ENCODE assay signal across 8 cellular contexts in genomic region chr20:29445050-29445907, GRCh38.
DNase-seq lines count a peak whose midpoint lies in the region; ATAC-seq and TF ChIP-seq lines count a peak whose summit lies in the region.
"Not testable (repeated sequence)": the region's sequence is repeated elsewhere in the genome, so short reads cannot be mapped to it uniquely, and the experiment has no call there.

No MANE protein-coding gene starts in this region.

- H3K36me3 ChIP-seq in trophoblast cell (ENCODE audit: control insufficient read depth in 1 of 2, insufficient read depth in 2 of 2, low read length in 2 of 2); thoracic aorta: not testable (repeated sequence)

- H3K9me3 ChIP-seq in trophoblast cell (ENCODE audit: insufficient read depth, low read depth, low read length) = peaks cover 30% of the 10 kb centered on the region
- not testable (repeated sequence) for H3K9me3 ChIP-seq in thoracic aorta

- peak overlapping the region; percentile 27 for H3K4me2 ChIP-seq in trophoblast cell (ENCODE audit: low read length)

- intact Hi-C loops in Right ventricle myocardium superior (cut with DNase I) = not testable (repeated sequence)

- TF ChIP-seq CTCF in thoracic aorta (IDR thresholded peaks at IDR 0.05) = not testable (repeated sequence)

- H2BK120ac ChIP-seq in trophoblast cell (ENCODE audit: insufficient read depth, low read length, poor library complexity) = not testable (repeated sequence)

- DNase-seq in EH (ENCODE audit: low read depth) = peak; percentile 90
- DNase-seq in NCI-H2227 (lab: John Stamatoyannopoulos, UW; ENCODE audit: unreplicated experiment) = peak; percentile 99
- DNase-seq in T1000 (lab: John Stamatoyannopoulos, UW) = peak; percentile 55
- peak; percentile 64 for DNase-seq in amniotic epithelial cell (ENCODE audit: low read depth)
- DNase-seq in Right ventricle myocardium superior = peak; percentile 84
- peak; percentile 74 to 88 for DNase-seq in trophoblast cell
- DNase-seq in thoracic aorta (ENCODE audit: low spot score) = peak; percentile 62

- ATAC-seq in HG02763 (IDR thresholded peaks at IDR 0.05; ENCODE audit: unreplicated experiment) = peak; percentile 45
- peak; percentile 100 for ATAC-seq in Right ventricle myocardium superior (ENCODE audit: poor library complexity)
- peak; percentile 28 for ATAC-seq in thoracic aorta (ENCODE audit: insufficient number of reproducible peaks, low FRiP score, low read depth)

- H3K79me1 ChIP-seq in trophoblast cell (ENCODE audit: low read length) = not testable (repeated sequence)

- not testable (repeated sequence) for H3K14ac ChIP-seq in trophoblast cell (ENCODE audit: low read length)

- H3K23ac ChIP-seq in trophoblast cell (ENCODE audit: low read length) = not testable (repeated sequence)

- no CpG with 5 or more reads among the region's 28 CpGs for WGBS in trophoblast cell (ENCODE audit: extremely low coverage, insufficient coverage, insufficient read length)

- H4K91ac ChIP-seq in trophoblast cell (ENCODE audit: low read depth, low read length) = not testable (repeated sequence)

- H2AFZ ChIP-seq in trophoblast cell (ENCODE audit: insufficient read depth, low read length, poor library complexity) = not testable (repeated sequence)

- not testable (repeated sequence) for H3K27ac ChIP-seq in trophoblast cell (ENCODE audit: low read depth, low read length); thoracic aorta

- not testable (repeated sequence) for H3K9ac ChIP-seq in trophoblast cell (ENCODE audit: low read length)

- H3K18ac ChIP-seq in trophoblast cell (ENCODE audit: low read length) = not testable (repeated sequence)

- not testable (repeated sequence) for H3K27me3 ChIP-seq in trophoblast cell (ENCODE audit: insufficient read depth, low read length); thoracic aorta (replicated peaks; ENCODE audit: insufficient read depth)

- H3K4ac ChIP-seq in trophoblast cell (ENCODE audit: low read depth, low read length) = not testable (repeated sequence)

- H2AK5ac ChIP-seq in trophoblast cell (ENCODE audit: low read length) = not testable (repeated sequence)

- H4K12ac ChIP-seq in trophoblast cell (ENCODE audit: low read depth, low read length) = not testable (repeated sequence)

- peak overlapping the region; percentile 25 for H3K4me3 ChIP-seq in trophoblast cell (ENCODE audit: low read depth, low read length)
- not testable (repeated sequence) for H3K4me3 ChIP-seq in thoracic aorta

- not testable (repeated sequence) for H3K4me1 ChIP-seq in trophoblast cell (ENCODE audit: control insufficient read depth in 1 of 2, insufficient read depth in 2 of 2, low read length in 2 of 2); thoracic aorta (ENCODE audit: control insufficient read depth in 1 of 2, low read depth in 2 of 2)

- not testable (repeated sequence) for H4K8ac ChIP-seq in trophoblast cell (ENCODE audit: low read depth, low read length)

- H2BK5ac ChIP-seq in trophoblast cell (ENCODE audit: low read depth, low read length, poor library complexity) = not testable (repeated sequence)

- not testable (repeated sequence) for H2BK12ac ChIP-seq in trophoblast cell (ENCODE audit: low read length)

- H3K79me2 ChIP-seq in trophoblast cell (ENCODE audit: control insufficient read depth, insufficient read depth, low read length, poor library complexity) = not testable (repeated sequence)

Comparison
In these comparisons a context has a peak if more than half of its experiments do, and no peak if none do; other contexts are left out.
1. ATAC-seq: peak in every context shown above with its lines; median percentile 100 in Right ventricle myocardium superior; 45 in HG02763; 28 in thoracic aorta.